In the genomic region with DNA sequence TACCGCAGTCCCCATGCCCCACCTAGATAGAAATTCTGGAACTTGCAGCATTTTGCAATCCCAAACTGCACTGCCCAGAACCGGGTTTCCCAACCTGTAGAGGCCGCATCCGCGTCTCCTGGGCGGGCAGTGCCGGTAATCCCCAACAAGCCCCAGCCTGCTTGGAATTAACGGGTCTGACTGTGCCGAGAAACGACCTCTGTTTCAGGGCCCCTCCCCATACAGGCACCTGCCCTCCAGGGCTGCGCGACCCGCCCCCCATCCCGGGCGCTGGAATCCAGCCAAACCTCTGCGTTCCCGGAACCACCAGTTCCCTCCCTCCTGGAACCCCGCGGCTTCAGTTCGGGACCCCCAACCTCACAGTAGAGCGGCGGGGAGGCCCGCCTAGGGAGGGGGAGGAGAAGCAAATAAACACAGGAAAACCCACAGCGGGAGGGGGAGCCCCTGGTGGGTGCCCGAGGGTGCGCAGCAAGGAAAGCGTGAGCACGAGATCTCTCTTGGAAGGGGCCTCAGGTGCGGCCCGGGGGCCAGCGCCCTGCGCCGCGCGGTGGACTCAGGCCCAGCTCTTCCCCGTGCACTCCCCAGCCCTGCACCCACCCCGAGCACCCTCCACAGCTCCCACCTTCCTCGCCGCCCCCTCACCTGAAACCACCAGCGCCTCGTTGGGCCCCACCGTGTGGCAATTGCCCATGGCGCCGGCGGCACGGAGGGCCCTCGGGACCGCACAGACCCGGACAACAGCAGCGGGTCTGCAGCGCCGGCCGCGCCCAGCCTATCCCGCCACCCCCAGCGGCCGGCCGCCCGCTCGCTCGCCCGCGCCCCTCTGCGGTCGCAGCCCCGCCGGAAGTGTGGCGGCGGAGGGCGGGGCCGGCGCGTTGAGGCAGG, we compare ENCODE assay signal across 1 cellular context.
TF ChIP-seq lines count a peak whose summit lies in the region.

A gene with protein sequence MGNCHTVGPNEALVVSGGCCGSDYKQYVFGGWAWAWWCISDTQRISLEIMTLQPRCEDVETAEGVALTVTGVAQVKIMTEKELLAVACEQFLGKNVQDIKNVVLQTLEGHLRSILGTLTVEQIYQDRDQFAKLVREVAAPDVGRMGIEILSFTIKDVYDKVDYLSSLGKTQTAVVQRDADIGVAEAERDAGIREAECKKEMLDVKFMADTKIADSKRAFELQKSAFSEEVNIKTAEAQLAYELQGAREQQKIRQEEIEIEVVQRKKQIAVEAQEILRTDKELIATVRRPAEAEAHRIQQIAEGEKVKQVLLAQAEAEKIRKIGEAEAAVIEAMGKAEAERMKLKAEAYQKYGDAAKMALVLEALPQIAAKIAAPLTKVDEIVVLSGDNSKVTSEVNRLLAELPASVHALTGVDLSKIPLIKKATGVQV (minus strand): TSS at position 850 of the 885 bp plus-strand sequence. CDS start 159 bp downstream, at position 691.

TF ChIP-seq in IMR-90, 13 proteins besides CTCF, POLR2A, EP300 and RAD21 (continued from another document):
- TF ChIP-seq CEBPB (IDR thresholded peaks at IDR 0.05; ENCODE audit: low read depth, low read length) (peak; percentile 54), CHD1 (IDR thresholded peaks at IDR 0.05; ENCODE audit: low read depth, low read length) (no peak), MAZ (IDR thresholded peaks at IDR 0.05; ENCODE audit: borderline replicate concordance, low read depth, low read length) (peak; percentile 67; the same call in 1 of the 2 replicates), MXI1 (IDR thresholded peaks at IDR 0.05; ENCODE audit: borderline replicate concordance, low read depth, low read length) (no peak), BHLHE40 (IDR thresholded peaks at IDR 0.05; ENCODE audit: low read depth, low read length) (0 out of 2 replicates have a peak, but pooled peaks have one; percentile 32)
